Comparison of ENCODE assay signal across 12 cellular contexts in genomic region chr6:34697904-34698557, GRCh38. TPM values are rescaled to one million over a fixed set of nuclear protein-coding genes. Genes with fewer than 3 reads are reported as not detected.
DNase-seq lines count a peak whose midpoint lies in the region; ATAC-seq and TF ChIP-seq lines count a peak whose summit lies in the region.
"Had no signal": no experiment of that assay in that cellular context is flagged by ENCODE, and none has a peak within 500 bp of the region (broad histone marks: within the 10 kb centered on the region; RNA-seq: fewer than 3 reads in every experiment).

No MANE protein-coding gene starts in this region.

- peaks cover 39% of the 10 kb centered on the region for H3K4me1 Mint-ChIP-seq in activated CD8-positive, alpha-beta memory T cell treated with anti-CD3 and anti-CD28 coated beads, Interleukin-2, amount 10 ng/mL, durations not matched to agents 7 days and 5 days
- peaks cover 36% of the 10 kb centered on the region for H3K4me1 Mint-ChIP-seq in activated CD8-positive, alpha-beta T cell treated with anti-CD3 and anti-CD28 coated beads for 36 hours (ENCODE audit: low read depth)
- peaks cover 35% of the 10 kb centered on the region for H3K4me1 Mint-ChIP-seq in neural crest cell

- no peaks in the 10 kb centered on the region; the same call in 1 of the 2 replicates for H4K20me1 ChIP-seq in Karpas-422 (ENCODE audit: insufficient read depth, low read depth, low read length)

- no peak for DNase-seq in activated CD8-positive, alpha-beta memory T cell treated with anti-CD3 and anti-CD28 coated beads, Interleukin-2, amount 10 ng/mL, durations not matched to agents 7 days and 5 days
- no peak for DNase-seq in activated CD8-positive, alpha-beta memory T cell treated with anti-CD3 and anti-CD28 coated beads, Interleukin-2, amount 50 U/mL, for 4 hours
- DNase-seq in Karpas-422 (no peak), neural crest cell (ENCODE audit: low read depth, low spot score) (no peak), H7 (no peak), GM19238 (ENCODE audit: insufficient read length, low spot score) (no peak)
- DNase-seq in activated CD8-positive, alpha-beta T cell treated with anti-CD3 and anti-CD28 coated beads for 36 hours, result no peak
- no peak for DNase-seq in activated CD4-positive, alpha-beta T cell treated with anti-CD3 and anti-CD28 coated beads, Interleukin-2, amount 50 U/mL, for 1 hour
- DNase-seq: body of pancreas, NCI-H2107, OCI-M1, uterus had no signal

- no peak for TF ChIP-seq CTCF in activated CD8-positive, alpha-beta T cell treated with anti-CD3 and anti-CD28 coated beads for 36 hours (IDR thresholded peaks at IDR 0.05)
- TF ChIP-seq CTCF in neural crest cell (conservative IDR thresholded peaks at IDR 0.05), result no peak

- peaks cover 2% of the 10 kb centered on the region for H3K27me3 Mint-ChIP-seq in activated CD8-positive, alpha-beta memory T cell treated with anti-CD3 and anti-CD28 coated beads, Interleukin-2, amount 10 ng/mL, durations not matched to agents 7 days and 5 days
- no peaks in the 10 kb centered on the region for H3K27me3 Mint-ChIP-seq in activated CD8-positive, alpha-beta T cell treated with anti-CD3 and anti-CD28 coated beads for 36 hours
- peaks cover 3% of the 10 kb centered on the region for H3K27me3 Mint-ChIP-seq in neural crest cell (ENCODE audit: low read depth)

- peak overlapping the region; percentile 75 for H3K9ac ChIP-seq in Karpas-422 (ENCODE audit: low read length)

- intact Hi-C loops in activated CD8-positive, alpha-beta T cell treated with anti-CD3 and anti-CD28 coated beads for 36 hours (cut with micrococcal nuclease), result no loop called here

- H3K4me1 ChIP-seq in Karpas-422 (ENCODE audit: low read length), result peaks cover 27% of the 10 kb centered on the region
- H3K4me1 ChIP-seq: uterus had no signal

- H3K4me2 ChIP-seq in Karpas-422 (ENCODE audit: low read depth, low read length, poor library complexity, severe bottlenecking), result peak overlapping the region; percentile 86

- peaks cover 15% of the 10 kb centered on the region for H3K36me3 Mint-ChIP-seq in activated CD8-positive, alpha-beta memory T cell treated with anti-CD3 and anti-CD28 coated beads, Interleukin-2, amount 10 ng/mL, durations not matched to agents 7 days and 5 days
- peaks cover 19% of the 10 kb centered on the region for H3K36me3 Mint-ChIP-seq in activated CD8-positive, alpha-beta T cell treated with anti-CD3 and anti-CD28 coated beads for 36 hours (ENCODE audit: low read depth)
- H3K36me3 Mint-ChIP-seq in neural crest cell (ENCODE audit: low read depth), result no peaks in the 10 kb centered on the region

- H3K27ac ChIP-seq in Karpas-422 (ENCODE audit: low read length), result no peak overlapping the region

- H3K9me2 ChIP-seq in Karpas-422 (replicated peaks; ENCODE audit: insufficient read depth, low read length), result no peaks in the 10 kb centered on the region

- H2AFZ ChIP-seq in Karpas-422 (ENCODE audit: low read length), result peak overlapping the region; percentile 54; the same call in 1 of the 2 replicates

- no peaks in the 10 kb centered on the region for H3K9me3 Mint-ChIP-seq in activated CD8-positive, alpha-beta memory T cell treated with anti-CD3 and anti-CD28 coated beads, Interleukin-2, amount 10 ng/mL, durations not matched to agents 7 days and 5 days (ENCODE audit: low read depth)
- no peaks in the 10 kb centered on the region for H3K9me3 Mint-ChIP-seq in activated CD8-positive, alpha-beta T cell treated with anti-CD3 and anti-CD28 coated beads for 36 hours
- H3K9me3 Mint-ChIP-seq in neural crest cell, result no peaks in the 10 kb centered on the region

- no peak for ATAC-seq in activated CD8-positive, alpha-beta memory T cell treated with anti-CD3 and anti-CD28 coated beads, Interleukin-2, amount 10 ng/mL, durations not matched to agents 7 days and 5 days
- ATAC-seq in activated CD8-positive, alpha-beta T cell treated with anti-CD3 and anti-CD28 coated beads for 36 hours, result no peak
- ATAC-seq: body of pancreas had no signal

- H3K4me3 Mint-ChIP-seq in activated CD8-positive, alpha-beta memory T cell treated with anti-CD3 and anti-CD28 coated beads, Interleukin-2, amount 10 ng/mL, durations not matched to agents 7 days and 5 days, result peak overlapping the region; percentile 96
- peak overlapping the region; percentile 94 for H3K4me3 Mint-ChIP-seq in activated CD8-positive, alpha-beta T cell treated with anti-CD3 and anti-CD28 coated beads for 36 hours
- peak overlapping the region; percentile 94 for H3K4me3 Mint-ChIP-seq in neural crest cell

- no peaks in the 10 kb centered on the region for H3K36me3 ChIP-seq in Karpas-422 (ENCODE audit: insufficient read depth, low read length)
- no peaks in the 10 kb centered on the region for H3K36me3 ChIP-seq in H7 (replicated peaks; ENCODE audit: control insufficient read depth, insufficient read depth, low read length)
- H3K36me3 ChIP-seq: uterus had no signal

- H3K79me2 ChIP-seq in Karpas-422 (ENCODE audit: low read length), result peaks cover 35% of the 10 kb centered on the region

- CTCF ChIA-PET in activated CD8-positive, alpha-beta memory T cell treated with anti-CD3 and anti-CD28 coated beads, Interleukin-2, amount 10 ng/mL, durations not matched to agents 7 days and 5 days (lab: Charles Lee), result interaction anchor here (1.1 kb wide), 1 partner anchor 89 kb away, joined by 3 read pairs; no protein-coding TSS in a partner anchor
- CTCF ChIA-PET in activated CD8-positive, alpha-beta T cell treated with anti-CD3 and anti-CD28 coated beads for 36 hours (lab: Charles Lee), result no interaction called here

- no peak overlapping the region for H3K27ac Mint-ChIP-seq in activated CD8-positive, alpha-beta memory T cell treated with anti-CD3 and anti-CD28 coated beads, Interleukin-2, amount 10 ng/mL, durations not matched to agents 7 days and 5 days
- H3K27ac Mint-ChIP-seq in activated CD8-positive, alpha-beta T cell treated with anti-CD3 and anti-CD28 coated beads for 36 hours, result no peak overlapping the region
- H3K27ac Mint-ChIP-seq in neural crest cell (ENCODE audit: unreplicated experiment), result no peak overlapping the region

- peak overlapping the region; percentile 74 for H3K4me3 ChIP-seq in Karpas-422 (ENCODE audit: low read length)
- no peak overlapping the region for H3K4me3 ChIP-seq in H7 (ENCODE audit: insufficient read depth, low read depth, low read length)

- POLR2A ChIA-PET in activated CD8-positive, alpha-beta T cell treated with anti-CD3 and anti-CD28 coated beads for 36 hours (lab: Charles Lee), result interaction anchor here (1.5 kb wide), 1 partner anchor 22 kb away, joined by 3 read pairs; no protein-coding TSS in a partner anchor

- no peaks in the 10 kb centered on the region for H3K9me3 ChIP-seq in Karpas-422 (ENCODE audit: low read length)
- H3K9me3 ChIP-seq: body of pancreas, uterus had no signal

- H3K27me3 ChIP-seq in Karpas-422 (ENCODE audit: low read length), result no peaks in the 10 kb centered on the region
- H3K27me3 ChIP-seq in H7 (ENCODE audit: control insufficient read depth, insufficient read depth, low read length), result no peaks in the 10 kb centered on the region
- H3K27me3 ChIP-seq: body of pancreas, uterus had no signal

RNA-seq across cellular contexts. Expression of gene ILRUN, which starts 1.5 kb away (rescaled TPM):
- total RNA-seq in activated CD8-positive, alpha-beta memory T cell treated with anti-CD3 and anti-CD28 coated beads, Interleukin-2, amount 10 ng/mL, durations not matched to agents 7 days and 5 days, result 10 to 100 TPM; 73.7 to 79.8 TPM
- 28.8 and 33.9 TPM in 2 replicates for total RNA-seq in Karpas-422 (2014; rRNA removed; shearing (Covaris generic); ENCODE audit: low replicate concordance)
- 10 to 100 TPM; 45.3 to 51.8 TPM for total RNA-seq in activated CD8-positive, alpha-beta T cell treated with anti-CD3 and anti-CD28 coated beads for 36 hours
- total RNA-seq in neural crest cell, result 52.0 and 57.8 TPM in 2 replicates
- total RNA-seq in H7 (2014; rRNA removed; shearing (Covaris generic)), result 42.2 and 50.4 TPM in 2 replicates

RNA-seq across cellular contexts. Expression of gene SNRPC, which starts 59.3 kb away (rescaled TPM):
- total RNA-seq in activated CD8-positive, alpha-beta memory T cell treated with anti-CD3 and anti-CD28 coated beads, Interleukin-2, amount 10 ng/mL, durations not matched to agents 7 days and 5 days, result 100 to 1,000 TPM; 122 to 140 TPM
- 117 and 119 TPM in 2 replicates for total RNA-seq in Karpas-422 (2014; rRNA removed; shearing (Covaris generic); ENCODE audit: low replicate concordance)
- 100 to 1,000 TPM; 170 to 179 TPM for total RNA-seq in activated CD8-positive, alpha-beta T cell treated with anti-CD3 and anti-CD28 coated beads for 36 hours
- total RNA-seq in neural crest cell, result 200 and 207 TPM in 2 replicates
- total RNA-seq in H7 (2014; rRNA removed; shearing (Covaris generic)), result 191 and 232 TPM in 2 replicates
